ENCODE assay signal across 1 cellular context in genomic region chr4:183287309-183287659, GRCh38.
TF ChIP-seq lines count a peak whose summit lies in the region.

No MANE protein-coding gene starts in this region.

TF ChIP-seq in GM23338, 12 proteins besides CTCF, POLR2A, EP300 and RAD21 (continued from another document):
- TF ChIP-seq ZNF462 (CRISPR knock-in tag; IDR thresholded peaks at IDR 0.05) (no peak), EZH2 (IDR thresholded peaks at IDR 0.05; ENCODE audit: low read depth, unreplicated experiment) (no peak), REST (IDR thresholded peaks at IDR 0.05; ENCODE audit: unreplicated experiment) (no peak)
TF ChIP-seq in GM23338: peak in this region for 0.
